ENCODE assay signal across 28 cellular contexts in genomic region chr10:116437076-116437692, GRCh38. TPM values are rescaled to one million over a fixed set of nuclear protein-coding genes. Genes with fewer than 3 reads are reported as not detected.
DNase-seq lines count a peak whose midpoint lies in the region; ATAC-seq and TF ChIP-seq lines count a peak whose summit lies in the region.
"Had no signal": no experiment of that assay in that cellular context is flagged by ENCODE, and none has a peak within 500 bp of the region (broad histone marks: within the 10 kb centered on the region; RNA-seq: fewer than 3 reads in every experiment).

No MANE protein-coding gene starts in this region.

- H3K9me3 Mint-ChIP-seq in activated CD4-positive, alpha-beta T cell treated with anti-CD3 and anti-CD28 coated beads for 36 hours (ENCODE audit: low read depth) = no peaks in the 10 kb centered on the region
- no peaks in the 10 kb centered on the region for H3K9me3 Mint-ChIP-seq in activated T-helper 17 cell treated with anti-CD3 and anti-CD28 coated beads, Interleukin-2, amount 50 U/mL, for 72 hours
- H3K9me3 Mint-ChIP-seq: CD14-positive monocyte had no signal

- no peak overlapping the region for H3K4me3 ChIP-seq in Jurkat, Clone E6-1 (ENCODE audit: low read length)
- no peak overlapping the region for H3K4me3 ChIP-seq in coronary artery
- H3K4me3 ChIP-seq: SJCRH30 had no signal

- no peak overlapping the region for H3K27ac ChIP-seq in coronary artery
- H3K27ac ChIP-seq: 22Rv1, SJCRH30 had no signal

- POLR2A ChIA-PET in activated CD4-positive, alpha-beta T cell treated with anti-CD3 and anti-CD28 coated beads for 36 hours (lab: Charles Lee) = no interaction called here

- peaks cover 10% of the 10 kb centered on the region for H3K4me1 Mint-ChIP-seq in activated CD4-positive, alpha-beta T cell treated with anti-CD3 and anti-CD28 coated beads for 36 hours
- H3K4me1 Mint-ChIP-seq in activated T-helper 17 cell treated with anti-CD3 and anti-CD28 coated beads, Interleukin-2, amount 50 U/mL, for 72 hours = peaks cover 5% of the 10 kb centered on the region
- H3K4me1 Mint-ChIP-seq: CD14-positive monocyte, IgD-negative memory B cell had no signal

- CTCF ChIA-PET in activated CD4-positive, alpha-beta T cell treated with anti-CD3 and anti-CD28 coated beads for 36 hours (lab: Charles Lee) = no interaction called here

- intact Hi-C loops in activated CD4-positive, alpha-beta T cell treated with anti-CD3 and anti-CD28 coated beads for 36 hours (cut with DNase I, micrococcal nuclease) = no loop called here

- no peak for TF ChIP-seq CTCF in coronary artery (IDR thresholded peaks at IDR 0.05)

- H3K36me3 Mint-ChIP-seq in activated CD4-positive, alpha-beta T cell treated with anti-CD3 and anti-CD28 coated beads for 36 hours (ENCODE audit: low read depth) = no peaks in the 10 kb centered on the region
- no peaks in the 10 kb centered on the region for H3K36me3 Mint-ChIP-seq in activated T-helper 17 cell treated with anti-CD3 and anti-CD28 coated beads, Interleukin-2, amount 50 U/mL, for 72 hours (ENCODE audit: low read depth)
- H3K36me3 Mint-ChIP-seq: CD14-positive monocyte; CD8-positive, alpha-beta memory T cell; IgD-negative memory B cell had no signal

- ATAC-seq in activated CD4-positive, alpha-beta T cell treated with anti-CD3 and anti-CD28 coated beads for 36 hours = peak; percentile 72
- peak; percentile 58 for ATAC-seq in activated T-helper 17 cell treated with anti-CD3 and anti-CD28 coated beads, Interleukin-2, amount 50 U/mL, for 72 hours (replicated peaks)
- peak; percentile 66 for ATAC-seq in stimulated activated naive CD8-positive, alpha-beta T cell treated with anti-CD3 and anti-CD28 coated beads, Interleukin-15, Interleukin-2, amounts not matched to agents 100 U/mL and 50 U/mL, for 24 hours
- no peak for ATAC-seq in HG02885 (IDR thresholded peaks at IDR 0.05; ENCODE audit: poor library complexity, unreplicated experiment)
- ATAC-seq: PC-3, Right ventricle myocardium inferior had no signal

- no peak overlapping the region for H3K4me3 Mint-ChIP-seq in activated CD4-positive, alpha-beta T cell treated with anti-CD3 and anti-CD28 coated beads for 36 hours
- no peak overlapping the region for H3K4me3 Mint-ChIP-seq in activated T-helper 17 cell treated with anti-CD3 and anti-CD28 coated beads, Interleukin-2, amount 50 U/mL, for 72 hours
- H3K4me3 Mint-ChIP-seq: CD14-positive monocyte; CD8-positive, alpha-beta memory T cell; IgD-negative memory B cell had no signal

- H3K27ac Mint-ChIP-seq in activated CD4-positive, alpha-beta T cell treated with anti-CD3 and anti-CD28 coated beads for 36 hours = no peak overlapping the region
- H3K27ac Mint-ChIP-seq in activated T-helper 17 cell treated with anti-CD3 and anti-CD28 coated beads, Interleukin-2, amount 50 U/mL, for 72 hours = no peak overlapping the region
- H3K27ac Mint-ChIP-seq: CD8-positive, alpha-beta memory T cell; IgD-negative memory B cell had no signal

- peak; percentile 8 for DNase-seq in activated CD4-positive, alpha-beta T cell treated with anti-CD3 and anti-CD28 coated beads for 36 hours
- no peak for DNase-seq in activated CD4-positive, alpha-beta T cell treated with anti-CD3 and anti-CD28 coated beads for 1 hour
- peak; percentile 69 for DNase-seq in Jurkat, Clone E6-1 (ENCODE audit: low read depth, low spot score)
- DNase-seq in stimulated activated naive CD8-positive, alpha-beta T cell treated with anti-CD3 and anti-CD28 coated beads, Interleukin-15, Interleukin-2, amounts not matched to agents 100 U/mL and 50 U/mL, for 24 hours = no peak
- DNase-seq in NCI-H1436 (lab: John Stamatoyannopoulos, UW) = no peak
- DNase-seq in coronary artery (ENCODE audit: low spot score) = no peak
- DNase-seq: BE2C; CD8-positive, alpha-beta memory T cell; DMS 273 treated with DMSO at 0.1 percent for 48 hours; DMS79 treated with DMSO at 0.1 percent for 48 hours; HCEC 1CT; MV-4-11; NCI-H1105 treated with DMSO at 0.1 percent for 48 hours; NCI-H2029; NCI-H446 treated with DMSO at 0.1 percent for 48 hours; NCI-H526; NCI-H82; NK-92 treated with Interleukin-12 subunit alpha and Interleukin-12 subunit beta, amount 100 ng/mL, for 24 hours; PC-3; SJCRH30 had no signal

- H3K27me3 Mint-ChIP-seq in activated CD4-positive, alpha-beta T cell treated with anti-CD3 and anti-CD28 coated beads for 36 hours = peaks cover 2% of the 10 kb centered on the region
- H3K27me3 Mint-ChIP-seq in activated T-helper 17 cell treated with anti-CD3 and anti-CD28 coated beads, Interleukin-2, amount 50 U/mL, for 72 hours = no peaks in the 10 kb centered on the region
- H3K27me3 Mint-ChIP-seq: CD8-positive, alpha-beta memory T cell had no signal

RNA-seq across cellular contexts. Expression of gene PNLIPRP3, which starts 9.5 kb away (rescaled TPM):
- not detected for total RNA-seq in activated CD4-positive, alpha-beta T cell treated with anti-CD3 and anti-CD28 coated beads for 36 hours
- not detected for polyA plus RNA-seq in Jurkat, Clone E6-1 (2012; ENCODE audit: insufficient read depth, insufficient read length)
- not detected for total RNA-seq in activated T-helper 17 cell treated with anti-CD3 and anti-CD28 coated beads, Interleukin-2, amount 50 U/mL, for 72 hours
- total RNA-seq: CD8-positive, alpha-beta memory T cell; H1; M059J; PC-3; Right ventricle myocardium inferior; SJCRH30 had no signal
- polyA plus RNA-seq: CD14-positive monocyte; CD8-positive, alpha-beta memory T cell; H1; IgD-negative memory B cell had no signal

Comparison
In these comparisons a context has a peak if more than half of its experiments do, and no peak if none do; other contexts are left out.
1. DNase-seq: peak in activated CD4-positive, alpha-beta T cell treated with anti-CD3 and anti-CD28 coated beads for 36 hours (single experiment) and Jurkat, Clone E6-1 (single experiment); none in activated CD4-positive, alpha-beta T cell treated with anti-CD3 and anti-CD28 coated beads for 1 hour (single experiment), stimulated activated naive CD8-positive, alpha-beta T cell treated with anti-CD3 and anti-CD28 coated beads, Interleukin-15, Interleukin-2, amounts not matched to agents 100 U/mL and 50 U/mL, for 24 hours (single experiment), NCI-H1436 (single experiment) and coronary artery (single experiment).